ENCODE assay signal across 9 cellular contexts in the genomic region with DNA sequence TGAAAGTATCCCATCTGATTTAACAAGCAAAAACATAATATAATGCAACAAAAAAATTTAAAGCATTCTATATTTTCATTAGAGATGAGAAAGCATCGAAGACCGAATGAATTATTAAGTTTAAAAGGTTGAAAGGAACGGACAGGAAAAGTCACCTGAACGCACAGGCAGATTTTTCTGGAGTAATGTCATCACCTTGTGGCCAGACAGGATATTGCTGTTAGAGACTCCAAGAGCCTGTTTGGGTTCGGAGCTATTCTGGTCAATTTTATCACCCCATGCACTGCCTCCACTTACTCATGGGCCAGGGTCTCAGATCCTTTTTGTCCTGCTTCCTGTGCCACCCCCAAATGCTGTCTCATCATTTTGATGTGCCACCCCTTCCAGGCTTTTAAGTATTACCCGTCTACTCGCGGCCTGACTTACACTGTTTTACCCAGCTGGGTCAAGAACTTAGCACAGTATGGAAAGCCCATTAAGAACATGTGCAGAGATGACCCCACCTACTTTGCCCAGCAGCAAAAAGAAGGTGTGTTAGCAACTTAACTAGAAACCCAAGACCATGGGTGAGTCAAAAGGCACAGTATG. TPM values are rescaled to one million over a fixed set of nuclear protein-coding genes. Genes with fewer than 3 reads are reported as not detected.
DNase-seq lines count a peak whose midpoint lies in the region; ATAC-seq and TF ChIP-seq lines count a peak whose summit lies in the region.
"Had no signal": no experiment of that assay in that cellular context is flagged by ENCODE, and none has a peak within 500 bp of the region (broad histone marks: within the 10 kb centered on the region; RNA-seq: fewer than 3 reads in every experiment).

No MANE protein-coding gene starts in this region.

- intact Hi-C loops in left ventricle myocardium inferior (cut with micrococcal nuclease) (loop anchor here (10.0 kb wide), 1 partner anchor 461 kb away; a partner anchor contains a TSS), sigmoid colon (cut with DNase I) (no loop called here)

- no peak for TF ChIP-seq EP300 in sigmoid colon (IDR thresholded peaks at IDR 0.05)

- H3K36me3 Mint-ChIP-seq in activated naive CD4-positive, alpha-beta T cell treated with anti-CD3 and anti-CD28 coated beads, Interleukin-2, amount 50 U/mL, for 72 hours, result no peaks in the 10 kb centered on the region

- H3K36me3 ChIP-seq in left ventricle myocardium inferior (no peaks in the 10 kb centered on the region), sigmoid colon (no peaks in the 10 kb centered on the region)

- H3K4me3 ChIP-seq in left ventricle myocardium inferior, result no peak overlapping the region
- H3K4me3 ChIP-seq in sigmoid colon, result no peak overlapping the region

- peak; percentile 62 to 66 for ATAC-seq in activated naive CD4-positive, alpha-beta T cell treated with anti-CD3 and anti-CD28 coated beads, Interleukin-2, amount 50 U/mL, for 72 hours

- DNase-seq in SIG-M5 treated with dmso at 0.1 percent for 504 hours (lab: John Stamatoyannopoulos, UW; ENCODE audit: unreplicated experiment), result peak; percentile 57
- no peak for DNase-seq in SIG-M5 (lab: John Stamatoyannopoulos, UW)
- peak; percentile 49 for DNase-seq in HuH-7 (ENCODE audit: low spot score)
- DNase-seq in RPMI7951 (ENCODE audit: low read depth), result peak; percentile 54
- DNase-seq in activated naive CD4-positive, alpha-beta T cell treated with anti-CD3 and anti-CD28 coated beads, Interleukin-2, amount 50 U/mL, for 72 hours (ENCODE audit: low spot score in 2 of 2), result peak in 1 of 2 donors; percentile 54
- no peak for DNase-seq in left ventricle myocardium inferior
- no peak for DNase-seq in sigmoid colon
- DNase-seq in GDM1 (lab: John Stamatoyannopoulos, UW), result no peak

- peak overlapping the region in 1 of 2 donors; percentile 38 for H3K27ac Mint-ChIP-seq in activated naive CD4-positive, alpha-beta T cell treated with anti-CD3 and anti-CD28 coated beads, Interleukin-2, amount 50 U/mL, for 72 hours

- WGBS in sigmoid colon, 2 donors, result 32 to 36% methylated on average over 8 of the region's 8 CpGs

- H3K4me1 ChIP-seq in left ventricle myocardium inferior (no peaks in the 10 kb centered on the region), sigmoid colon (no peaks in the 10 kb centered on the region)

- no peaks in the 10 kb centered on the region for H3K9me3 ChIP-seq in left ventricle myocardium inferior (replicated peaks)
- H3K9me3 ChIP-seq in sigmoid colon, result no peaks in the 10 kb centered on the region

- TF ChIP-seq CTCF in left ventricle myocardium inferior (IDR thresholded peaks at IDR 0.05; ENCODE audit: borderline replicate concordance) (peak; percentile 87), sigmoid colon (IDR thresholded peaks at IDR 0.05) (peak; percentile 52 to 91 (median 84))

- H3K9me3 Mint-ChIP-seq in activated naive CD4-positive, alpha-beta T cell treated with anti-CD3 and anti-CD28 coated beads, Interleukin-2, amount 50 U/mL, for 72 hours, result no peaks in the 10 kb centered on the region

- H3K27ac ChIP-seq in left ventricle myocardium inferior (replicated peaks) (no peak overlapping the region), sigmoid colon (no peak overlapping the region)

- no peak for TF ChIP-seq POLR2A in sigmoid colon (IDR thresholded peaks at IDR 0.05)

- H3K27me3 ChIP-seq in left ventricle myocardium inferior (ENCODE audit: low read depth) (peaks cover 57% of the 10 kb centered on the region), sigmoid colon (peaks cover 0 to 7% (median 0%) of the 10 kb centered on the region in 3 donors)

RNA-seq across cellular contexts. Expression of a gene that starts 27.3 kb away (rescaled TPM):
- total RNA-seq in RPMI7951 (2014; rRNA removed; shearing (Covaris generic)), result not detected in 2 replicates
- total RNA-seq in activated naive CD4-positive, alpha-beta T cell treated with anti-CD3 and anti-CD28 coated beads, Interleukin-2, amount 50 U/mL, for 72 hours, result not detected
- not detected for total RNA-seq in left ventricle myocardium inferior
- not detected for total RNA-seq in sigmoid colon
- 10 to 100 TPM in 1 of 3 donors, 1 to 10 TPM in 1, not detected in 1; 1.2 to 14.4 TPM for polyA plus RNA-seq in sigmoid colon

RNA-seq across cellular contexts. Expression of a gene that starts 49.0 kb away (rescaled TPM):
- total RNA-seq in RPMI7951 (2014; rRNA removed; shearing (Covaris generic)), result not detected in 2 replicates
- not detected for total RNA-seq in activated naive CD4-positive, alpha-beta T cell treated with anti-CD3 and anti-CD28 coated beads, Interleukin-2, amount 50 U/mL, for 72 hours
- total RNA-seq in left ventricle myocardium inferior (not detected), sigmoid colon (not detected)
- 10 to 100 TPM in 1 of 3 donors, not detected in 2; 78.7 TPM for polyA plus RNA-seq in sigmoid colon

RNA-seq across cellular contexts. Expression of a gene that starts 54.2 kb away (rescaled TPM):
- not detected in 2 replicates for total RNA-seq in RPMI7951 (2014; rRNA removed; shearing (Covaris generic))
- total RNA-seq in activated naive CD4-positive, alpha-beta T cell treated with anti-CD3 and anti-CD28 coated beads, Interleukin-2, amount 50 U/mL, for 72 hours, result not detected
- total RNA-seq in left ventricle myocardium inferior, result 0.19 TPM
- not detected for total RNA-seq in sigmoid colon
- polyA plus RNA-seq in sigmoid colon, result not detected
- polyA plus RNA-seq: esophagus had no signal

Comparison
In these comparisons a context has a peak if more than half of its experiments do, and no peak if none do; other contexts are left out.
1. DNase-seq: peak in SIG-M5 treated with dmso at 0.1 percent for 504 hours (single experiment), HuH-7 (single experiment) and RPMI7951 (single experiment); none in SIG-M5 (single experiment), left ventricle myocardium inferior (single experiment), sigmoid colon (single experiment) and GDM1 (single experiment).